ENCODE assay signal across 22 cellular contexts in the genomic region with DNA sequence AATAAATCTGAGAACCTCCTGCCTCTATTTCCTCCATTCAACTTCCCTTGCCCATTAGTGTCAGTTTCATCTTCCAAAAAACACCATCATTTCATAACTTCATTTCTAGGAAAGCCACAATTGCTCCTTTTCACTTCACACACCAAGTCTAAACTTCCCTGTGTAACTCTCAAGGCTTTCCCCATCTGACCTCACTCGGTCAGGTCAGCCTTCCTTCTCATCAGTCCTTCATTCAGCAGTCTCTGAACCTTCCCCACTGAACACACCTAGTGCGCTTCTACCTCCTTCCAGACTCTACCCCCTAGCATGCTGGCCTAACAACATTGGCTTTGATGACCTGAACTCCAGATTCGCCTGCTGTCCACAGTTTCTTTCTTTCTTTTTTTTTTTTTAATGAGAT. TPM values are rescaled to one million over a fixed set of nuclear protein-coding genes. Genes with fewer than 3 reads are reported as not detected.
A peak's percentile ranks its signal among the peaks of the same experiment; 100 is the strongest.
DNase-seq lines count a peak whose midpoint lies in the region; ATAC-seq and TF ChIP-seq lines count a peak whose summit lies in the region.
"Had no signal": no experiment of that assay in that cellular context is flagged by ENCODE, and none has a peak within 500 bp of the region (broad histone marks: within the 10 kb centered on the region; RNA-seq: fewer than 3 reads in every experiment).

No MANE protein-coding gene starts in this region.

- H3K4ac ChIP-seq in IMR-90 (ENCODE audit: low read depth, low read length): no peak overlapping the region

- H2BK120ac ChIP-seq in IMR-90 (ENCODE audit: low read depth, low read length): no peak overlapping the region

- no peak for TF ChIP-seq POLR2A in IMR-90 (IDR thresholded peaks at IDR 0.05; ENCODE audit: low read depth, low read length)

- H2AFZ ChIP-seq in IMR-90 (replicated peaks; ENCODE audit: low read length, poor library complexity): no peak overlapping the region
- H2AFZ ChIP-seq: GM23248 had no signal

- peaks cover 27% of the 10 kb centered on the region for H3K9me1 ChIP-seq in IMR-90 (ENCODE audit: insufficient read depth, low read length)

- WGBS in IMR-90 (ENCODE audit: extremely low coverage in 2 of 2, insufficient read length in 1 of 2), 2 experiments: 83% methylated on average over 1 of the region's 3 CpGs; no CpG with 5 or more reads in 1 of the 2 experiments

- in situ Hi-C loops in IMR-90 (cut with MboI; ENCODE audit: low sequenced_read_pairs): no loop called here

- H3K9me3 ChIP-seq in IMR-90 (ENCODE audit: control insufficient read depth, insufficient read depth, low read length): no peaks in the 10 kb centered on the region
- no peaks in the 10 kb centered on the region for H3K9me3 ChIP-seq in left lung

- CTCF ChIA-PET in IMR-90 (lab: Yijun Ruan, JAX): no interaction called here

- peaks cover 74% of the 10 kb centered on the region; the same call in 1 of the 2 replicates for H4K20me1 ChIP-seq in IMR-90 (ENCODE audit: insufficient read depth, low read length)
- H4K20me1 ChIP-seq: BLaER1 had no signal

- H4K8ac ChIP-seq in IMR-90 (ENCODE audit: low read depth in 2 of 2, low read length in 2 of 2): no peak overlapping the region

- H3K79me1 ChIP-seq in IMR-90 (ENCODE audit: low read depth in 1 of 2, low read length in 2 of 2): peaks cover 32 to 85% of the 10 kb centered on the region in 2 experiments

- H3K4me2 ChIP-seq in IMR-90 (ENCODE audit: low read depth, low read length): no peak overlapping the region
- H3K4me2 ChIP-seq: BLaER1 had no signal

- peaks cover 5% of the 10 kb centered on the region; the same call in 1 of the 2 replicates for H3K36me3 ChIP-seq in IMR-90 (ENCODE audit: control insufficient read depth, insufficient read depth, low read length)
- H3K36me3 ChIP-seq in left lung: no peaks in the 10 kb centered on the region
- H3K36me3 ChIP-seq: BLaER1 had no signal

- H4K91ac ChIP-seq in IMR-90 (ENCODE audit: insufficient read depth, low read depth, low read length): no peak overlapping the region

- TF ChIP-seq CTCF in IMR-90 (conservative IDR thresholded peaks at IDR 0.05; ENCODE audit: low read depth, low read length) (no peak), left lung (IDR thresholded peaks at IDR 0.05) (no peak)

- H3K4me1 ChIP-seq in IMR-90 (ENCODE audit: control insufficient read depth, insufficient read depth, low read length) (peaks cover 10% of the 10 kb centered on the region), left lung (peaks cover 12 to 18% of the 10 kb centered on the region in 2 donors)
- H3K4me1 ChIP-seq: BLaER1 had no signal

- TF ChIP-seq RAD21 in IMR-90 (IDR thresholded peaks at IDR 0.05; ENCODE audit: low read length): no peak

- ATAC-seq in IMR-90 (ENCODE audit: low read depth): no peak
- ATAC-seq in left lung: peak; percentile 15
- ATAC-seq in HG03095 (IDR thresholded peaks at IDR 0.05; ENCODE audit: unreplicated experiment): no peak
- ATAC-seq: GM12878, HCT116, K562 had no signal

- POLR2A ChIA-PET in IMR-90 (lab: Charles Lee; ENCODE audit: unreplicated experiment): no interaction called here

- no peak overlapping the region for H3K56ac ChIP-seq in IMR-90 (ENCODE audit: extremely low read depth, insufficient read depth, low read length)

- no TSS peak for BruUV-seq in IMR-90 (replicated peaks; lab: Mats Ljungman, UMichigan)

- peak overlapping the region; percentile 40; the same call in 1 of the 2 replicates for H2AK5ac ChIP-seq in IMR-90 (ENCODE audit: low read depth, low read length)

- no peak overlapping the region for H4K5ac ChIP-seq in IMR-90 (ENCODE audit: low read depth, low read length)

- no peak overlapping the region for H2BK5ac ChIP-seq in IMR-90 (ENCODE audit: low read depth, low read length, poor library complexity, severe bottlenecking)

- no peak overlapping the region for H2BK15ac ChIP-seq in IMR-90 (ENCODE audit: low read depth, low read length)

- no peak overlapping the region for H2AK9ac ChIP-seq in IMR-90 (replicated peaks; ENCODE audit: low read depth, low read length, poor library complexity)

- H3K18ac ChIP-seq in IMR-90 (ENCODE audit: low read depth, low read length): no peak overlapping the region

- intact Hi-C loops in IMR-90 (cut with micrococcal nuclease): no loop called here
- intact Hi-C loops in left lung (cut with DNase I): no loop called here
- intact Hi-C loops in posterior vena cava (cut with DNase I): no loop called here

- H3K23ac ChIP-seq in IMR-90 (ENCODE audit: low read depth, low read length): peak overlapping the region; percentile 45

- DNase-seq in CD1c-positive myeloid dendritic cell (ENCODE audit: extremely low spot score): peak; percentile 36
- DNase-seq in IMR-90: no peak
- DNase-seq in left lung: no peak
- DNase-seq in posterior vena cava (ENCODE audit: low spot score): peak; percentile 8
- DNase-seq in superior temporal gyrus (ENCODE audit: extremely low spot score): no peak
- no peak for DNase-seq in NCI-H526 treated with DMSO at 0.1 percent for 48 hours (lab: John Stamatoyannopoulos, UW)
- DNase-seq in stimulated activated CD4-positive, alpha-beta T cell treated with anti-CD3 and anti-CD28 coated beads, Interleukin-2, amount 100 ng/mL, for 24 hours: no peak
- DNase-seq: 8988T; CD8-positive, alpha-beta memory T cell; COR-L47; DMS 273 treated with DMSO at 0.1 percent for 48 hours; DMS53; DND-41; EL; GM23248; HFFc6 had no signal

- no peak overlapping the region for H3K4me3 ChIP-seq in IMR-90 (ENCODE audit: insufficient read depth, low read depth, low read length)
- H3K4me3 ChIP-seq in left lung: no peak overlapping the region
- H3K4me3 ChIP-seq: BLaER1, GM12878, GM23248, K562 had no signal

- no peak overlapping the region for H2BK20ac ChIP-seq in IMR-90 (ENCODE audit: low read depth, low read length)

- no peak overlapping the region for H3K27ac ChIP-seq in IMR-90 (ENCODE audit: insufficient read depth, low read length)
- no peak overlapping the region for H3K27ac ChIP-seq in left lung
- H3K27ac ChIP-seq: BLaER1, GM23248 had no signal

- H3K14ac ChIP-seq in IMR-90 (replicated peaks; ENCODE audit: low read depth, low read length): 0 out of 2 replicates have a peak overlapping the region, but pooled peaks have one; percentile 37

- dilution Hi-C loops in IMR-90 (cut with HindIII; ENCODE audit: low sequenced_read_pairs, unreplicated experiment): no loop called here

- H3K27me3 ChIP-seq in IMR-90 (ENCODE audit: control insufficient read depth, insufficient read depth, low read length) (no peaks in the 10 kb centered on the region), left lung (no peaks in the 10 kb centered on the region)
- H3K27me3 ChIP-seq: BLaER1 had no signal

- no peak overlapping the region for H3K9ac ChIP-seq in IMR-90 (ENCODE audit: low read depth, low read length)
- H3K9ac ChIP-seq: BLaER1, GM23248 had no signal

TF ChIP-seq in IMR-90, 13 proteins besides CTCF, POLR2A, EP300 and RAD21:
- TF ChIP-seq MAFK (IDR thresholded peaks at IDR 0.05; ENCODE audit: low read depth, low read length): no peak

RNA-seq across cellular contexts. Expression of a gene that starts 35.8 kb away (rescaled TPM):
- total RNA-seq in IMR-90 (2012; rRNA removed) (0.72 and 1.1 TPM in 2 replicates), left lung (10 to 100 TPM; 16.4 to 17.7 TPM), posterior vena cava (10 to 100 TPM; 23.1 to 25.9 TPM)
- 9.5 and 11.1 TPM in 2 replicates for polyA plus RNA-seq in IMR-90 (2012; rRNA removed)
- polyA plus RNA-seq in IMR-90 (2012; cell fraction: cytosol; rRNA removed): 12.0 and 13.9 TPM in 2 replicates
- 26.5 and 34.3 TPM in 2 replicates for polyA plus RNA-seq in IMR-90 (2012; cell fraction: nucleus; rRNA removed; ENCODE audit: low replicate concordance)
- total RNA-seq: CD8-positive, alpha-beta memory T cell; HT-29 had no signal

Comparison
In these comparisons a context has a peak if more than half of its experiments do, and no peak if none do; other contexts are left out.
1. DNase-seq: peak in CD1c-positive myeloid dendritic cell (single experiment) and posterior vena cava (single experiment); none in IMR-90 (single experiment), left lung (0 of 2), superior temporal gyrus (single experiment), NCI-H526 treated with DMSO at 0.1 percent for 48 hours (single experiment) and stimulated activated CD4-positive, alpha-beta T cell treated with anti-CD3 and anti-CD28 coated beads, Interleukin-2, amount 100 ng/mL, for 24 hours (0 of 2).